Comparison of ENCODE assay signal across 8 cellular contexts in genomic region chr21:25639167-25639921, GRCh38. TPM values are rescaled to one million over a fixed set of nuclear protein-coding genes. Genes with fewer than 3 reads are reported as not detected.
A peak's percentile ranks its signal among the peaks of the same experiment; 100 is the strongest.
DNase-seq lines count a peak whose midpoint lies in the region; ATAC-seq and TF ChIP-seq lines count a peak whose summit lies in the region.

A gene with protein sequence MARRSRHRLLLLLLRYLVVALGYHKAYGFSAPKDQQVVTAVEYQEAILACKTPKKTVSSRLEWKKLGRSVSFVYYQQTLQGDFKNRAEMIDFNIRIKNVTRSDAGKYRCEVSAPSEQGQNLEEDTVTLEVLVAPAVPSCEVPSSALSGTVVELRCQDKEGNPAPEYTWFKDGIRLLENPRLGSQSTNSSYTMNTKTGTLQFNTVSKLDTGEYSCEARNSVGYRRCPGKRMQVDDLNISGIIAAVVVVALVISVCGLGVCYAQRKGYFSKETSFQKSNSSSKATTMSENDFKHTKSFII (plus strand): TSS chr21:25639258. CDS start chr21:25639822, 564 bp downstream.

- intact Hi-C loops in mucosa of descending colon (cut with DNase I, micrococcal nuclease): no loop called here

- H3K36me3 ChIP-seq in GM23338 (ENCODE audit: insufficient read depth) (no peaks in the 10 kb centered on the region), Loucy (ENCODE audit: insufficient read depth, low read length) (no peaks in the 10 kb centered on the region), endodermal cell (ENCODE audit: control insufficient read depth, insufficient read depth, low read length) (no peaks in the 10 kb centered on the region), mucosa of descending colon (ENCODE audit: low read depth) (no peaks in the 10 kb centered on the region), stomach smooth muscle (ENCODE audit: control insufficient read depth in 2 of 2, insufficient read depth in 2 of 2, low read length in 2 of 2) (peaks cover 0 to 2% of the 10 kb centered on the region in 2 donors)

- DNase-seq in GM12864 (ENCODE audit: low read depth) (no peak), GM23338 (ENCODE audit: low spot score) (peak; percentile 75), endodermal cell (peak; percentile 90), mucosa of descending colon (peak; percentile 14 to 54 (median 39)), GOT3 (lab: John Stamatoyannopoulos, UW) (no peak)
- DNase-seq in activated CD8-positive, alpha-beta memory T cell treated with anti-CD3 and anti-CD28 coated beads for 4 hours (ENCODE audit: low read depth in 2 of 2): peak; percentile 5 to 24

- peak within 1 kb of the TSS; percentile 98 for H2AFZ ChIP-seq in GM23338
- H2AFZ ChIP-seq in Loucy (ENCODE audit: low read length): peak within 1 kb of the TSS; percentile 98

- H3K4me3 Mint-ChIP-seq in GM23338 (peak within 1 kb of the TSS; percentile 77), endodermal cell (peak within 1 kb of the TSS; percentile 60)

- peaks cover 10% of the 10 kb centered on the region for H3K27me3 Mint-ChIP-seq in GM23338 (ENCODE audit: insufficient read depth, low read depth, poor library complexity)
- H3K27me3 Mint-ChIP-seq in endodermal cell (ENCODE audit: insufficient read depth): peaks cover 82% of the 10 kb centered on the region

- H3K4me1 ChIP-seq in GM23338 (ENCODE audit: insufficient read depth) (peaks cover 10% of the 10 kb centered on the region; the same call in 1 of the 2 replicates), Loucy (ENCODE audit: insufficient read depth, low read length, poor library complexity, severe bottlenecking) (no peaks in the 10 kb centered on the region), endodermal cell (ENCODE audit: control insufficient read depth, insufficient read depth, low read length) (no peaks in the 10 kb centered on the region), mucosa of descending colon (ENCODE audit: low read depth) (no peaks in the 10 kb centered on the region), stomach smooth muscle (ENCODE audit: control insufficient read depth, insufficient read depth, low read length) (peaks cover 11% of the 10 kb centered on the region)

- H3K36me3 Mint-ChIP-seq in GM23338 (ENCODE audit: low read depth) (no peaks in the 10 kb centered on the region), endodermal cell (ENCODE audit: low read depth) (no peaks in the 10 kb centered on the region)

- H3K4me2 ChIP-seq in GM23338 (peak within 1 kb of the TSS; percentile 97), Loucy (ENCODE audit: low read depth, low read length, poor library complexity, severe bottlenecking) (peak within 1 kb of the TSS; percentile 65)

- peaks cover 24% of the 10 kb centered on the region for H3K27me3 ChIP-seq in GM23338 (ENCODE audit: insufficient read depth)
- no peaks in the 10 kb centered on the region for H3K27me3 ChIP-seq in Loucy (ENCODE audit: insufficient read depth, low read length, poor library complexity, severe bottlenecking)
- H3K27me3 ChIP-seq in endodermal cell (ENCODE audit: control insufficient read depth, insufficient read depth, low read length, poor library complexity, severe bottlenecking): peaks cover 62% of the 10 kb centered on the region
- H3K27me3 ChIP-seq in stomach smooth muscle (ENCODE audit: control insufficient read depth in 1 of 2, insufficient read depth in 2 of 2, low read length in 2 of 2): no peaks in the 10 kb centered on the region

- H3K27ac ChIP-seq in GM23338 (ENCODE audit: low read depth) (no peak within 1 kb of the TSS), endodermal cell (ENCODE audit: low read depth, low read length) (peak within 1 kb of the TSS; percentile 99), stomach smooth muscle (ENCODE audit: low read length) (peak within 1 kb of the TSS; percentile 73)

- peak within 1 kb of the TSS; percentile 51 for H3K9ac ChIP-seq in Loucy (ENCODE audit: low read depth, low read length, poor library complexity, severe bottlenecking)
- H3K9ac ChIP-seq in endodermal cell (ENCODE audit: extremely low read depth, low read length, poor library complexity, severe bottlenecking): peak within 1 kb of the TSS; percentile 44
- H3K9ac ChIP-seq in stomach smooth muscle (ENCODE audit: low read length in 2 of 2): peak within 1 kb of the TSS; percentile 70 to 79

- no peaks in the 10 kb centered on the region for H3K79me2 ChIP-seq in GM23338 (replicated peaks; ENCODE audit: insufficient read depth)
- H3K79me2 ChIP-seq in Loucy (ENCODE audit: insufficient read depth, low read length): no peaks in the 10 kb centered on the region

- H3K9me2 ChIP-seq in GM23338 (ENCODE audit: insufficient read depth) (0 out of 2 replicates have a peak, but pooled peaks cover 5% of the 10 kb centered on the region), Loucy (replicated peaks; ENCODE audit: low read depth, low read length) (no peaks in the 10 kb centered on the region)

- H3K4me1 Mint-ChIP-seq in GM23338 (peaks cover 14% of the 10 kb centered on the region), endodermal cell (peaks cover 3% of the 10 kb centered on the region)

- ATAC-seq in GM23338 (peak; percentile 89), mucosa of descending colon (peak; percentile 73)

- peak; percentile 55 for TF ChIP-seq CTCF in GM12864 (IDR thresholded peaks at IDR 0.05; ENCODE audit: low read depth, low read length, missing control alignments)
- TF ChIP-seq CTCF in GM23338 (conservative IDR thresholded peaks at IDR 0.05; ENCODE audit: low read depth in 2 of 2): peak; percentile 36 to 51
- peak; percentile 43 for TF ChIP-seq CTCF in Loucy (conservative IDR thresholded peaks at IDR 0.05; ENCODE audit: low read length)
- peak; percentile 75 for TF ChIP-seq CTCF in endodermal cell (conservative IDR thresholded peaks at IDR 0.05)
- TF ChIP-seq CTCF in mucosa of descending colon (IDR thresholded peaks at IDR 0.05): no peak

- H3K4me3 ChIP-seq in GM12864 (ENCODE audit: low read depth, low read length) (peak within 1 kb of the TSS; percentile 74), GM23338 (peak within 1 kb of the TSS; percentile 97), Loucy (ENCODE audit: low read length, poor library complexity, severe bottlenecking) (peak within 1 kb of the TSS; percentile 77), endodermal cell (ENCODE audit: low read length) (peak within 1 kb of the TSS; percentile 85), mucosa of descending colon (peak within 1 kb of the TSS; percentile 17), stomach smooth muscle (ENCODE audit: low read length in 2 of 2) (peak within 1 kb of the TSS; percentile 85 to 86)

- WGBS in endodermal cell (ENCODE audit: insufficient coverage in 1 of 2, insufficient read length in 1 of 2), 2 experiments: 0 to 3% methylated on average over 7 to 49 of the region's 52 CpGs

- H3F3A ChIP-seq in GM23338 (replicated peaks; ENCODE audit: low read depth): peaks cover 2% of the 10 kb centered on the region; the same call in 1 of the 2 replicates
- no peaks in the 10 kb centered on the region for H3F3A ChIP-seq in Loucy (ENCODE audit: low read depth)

- H3K9me3 Mint-ChIP-seq in GM23338 (no peaks in the 10 kb centered on the region), endodermal cell (no peaks in the 10 kb centered on the region)

- no peaks in the 10 kb centered on the region for H4K20me1 ChIP-seq in GM23338 (replicated peaks; ENCODE audit: insufficient read depth)
- no peaks in the 10 kb centered on the region for H4K20me1 ChIP-seq in Loucy (ENCODE audit: insufficient read depth, low read length, poor library complexity, severe bottlenecking)

- H3K9me3 ChIP-seq in Loucy (ENCODE audit: insufficient read depth, low read depth, low read length): no peaks in the 10 kb centered on the region
- H3K9me3 ChIP-seq in endodermal cell (ENCODE audit: control insufficient read depth, low read length): no peaks in the 10 kb centered on the region
- no peaks in the 10 kb centered on the region for H3K9me3 ChIP-seq in mucosa of descending colon
- H3K9me3 ChIP-seq in stomach smooth muscle (ENCODE audit: control insufficient read depth in 2 of 2, low read length in 2 of 2): no peaks in the 10 kb centered on the region

- H3K27ac Mint-ChIP-seq in GM23338 (no peak within 1 kb of the TSS), endodermal cell (no peak within 1 kb of the TSS)

TF ChIP-seq in GM23338, 12 proteins besides CTCF, POLR2A, EP300 and RAD21:
- TF ChIP-seq POLR2AphosphoS5 (IDR thresholded peaks at IDR 0.05; ENCODE audit: low read depth): 0 out of 2 replicates have a peak, but pooled peaks have one; percentile 27
- no peak for TF ChIP-seq ZNF331 (CRISPR knock-in tag; IDR thresholded peaks at IDR 0.05; ENCODE audit: low read depth)

RNA-seq across cellular contexts. Expression of the gene that starts here (rescaled TPM):
- 4.9 and 8.7 TPM in 2 replicates for total RNA-seq in GM23338 (2014; rRNA removed; shearing (Covaris generic))
- 12.2 and 14.6 TPM in 2 replicates for polyA plus RNA-seq in GM23338 (2016; fragmentation: Nextera tagmentation; extraction: Ambion mirVana)
- total RNA-seq in endodermal cell (1 to 10 TPM in 1 of 2 donors, under 1 TPM in 1; 0.48 to 1.7 TPM), mucosa of descending colon (10 to 100 TPM in 1 of 3 donors, 1 to 10 TPM in 2; 6.5 to 23.0 (median 8.3) TPM)
- polyA plus RNA-seq in endodermal cell (2013, experiment 1 of 2): 81.9 TPM
- polyA plus RNA-seq in endodermal cell (2013, experiment 2 of 2): 68.9 TPM

Comparison
In these comparisons a context has a peak if more than half of its experiments do, and no peak if none do; other contexts are left out.
1. DNase-seq: peak in GM23338 (single experiment), activated CD8-positive, alpha-beta memory T cell treated with anti-CD3 and anti-CD28 coated beads for 4 hours (2 of 2), endodermal cell (single experiment) and mucosa of descending colon (3 of 3); none in GM12864 (single experiment) and GOT3 (single experiment).
2. H3K4me3 ChIP-seq: peak in every context shown above with its lines; median percentile 97 in GM23338; 86 in stomach smooth muscle; 85 in endodermal cell; 77 in Loucy; 74 in GM12864; 17 in mucosa of descending colon.
3. Peak in every context shown above with its lines, with median percentiles within 50 percentile points of each other: H3K9ac ChIP-seq.